ENCODE assay signal across 8 cellular contexts in genomic region chr1:11100149-11100493, GRCh38. TPM values are rescaled to one million over a fixed set of nuclear protein-coding genes. Genes with fewer than 3 reads are reported as not detected.
A peak's percentile ranks its signal among the peaks of the same experiment; 100 is the strongest.
DNase-seq lines count a peak whose midpoint lies in the region; ATAC-seq and TF ChIP-seq lines count a peak whose summit lies in the region.

No MANE protein-coding gene starts in this region.

- no peak overlapping the region for H2BK20ac ChIP-seq in H9 (ENCODE audit: low read depth, low read length, poor library complexity, severe bottlenecking)

- H3K23me2 ChIP-seq in H9 (ENCODE audit: insufficient read length, low read depth, low read length, poor library complexity, severe bottlenecking) = no peaks in the 10 kb centered on the region

- WGBS in H9 (ENCODE audit: extremely low coverage, insufficient read length, low lambda C conversion rate) = no CpG with 5 or more reads among the region's 13 CpGs

- H3K79me1 ChIP-seq in H9 (ENCODE audit: insufficient read depth, low read depth, low read length, poor library complexity, severe bottlenecking) = no peaks in the 10 kb centered on the region

- H3K9me3 Mint-ChIP-seq in H9 (no peaks in the 10 kb centered on the region), glutamatergic neuron (ENCODE audit: unreplicated experiment) (no peaks in the 10 kb centered on the region)

- H3K27me3 ChIP-seq in H9 (ENCODE audit: insufficient read depth, low read length) (no peaks in the 10 kb centered on the region), WERI-Rb-1 (ENCODE audit: insufficient read depth, low read depth, severe bottlenecking) (no peaks in the 10 kb centered on the region)

- H3K23ac ChIP-seq in H9 (ENCODE audit: insufficient read length, low read depth, low read length) = no peak overlapping the region

- DNase-seq in H9 = no peak
- DNase-seq in WERI-Rb-1 = no peak
- no peak for DNase-seq in glutamatergic neuron
- no peak for DNase-seq in skeletal muscle cell (ENCODE audit: low read depth)
- no peak for DNase-seq in midbrain (lab: John Stamatoyannopoulos, UW)
- DNase-seq in activated effector memory CD4-positive, alpha-beta T cell treated with Interleukin-2 at 50 U/mL for 16 hours = no peak
- no peak for DNase-seq in NCI-H128 (lab: John Stamatoyannopoulos, UW; ENCODE audit: unreplicated experiment)

- H2BK5ac ChIP-seq in H9 (ENCODE audit: insufficient read length, low read length) = no peak overlapping the region

- TF ChIP-seq CTCF in H9 (conservative IDR thresholded peaks at IDR 0.05) = no peak
- TF ChIP-seq CTCF in WERI-Rb-1 (IDR thresholded peaks at IDR 0.05; ENCODE audit: low read depth, low read length) = no peak
- no peak for TF ChIP-seq CTCF in glutamatergic neuron (IDR thresholded peaks at IDR 0.05; ENCODE audit: partially characterized antibody, unreplicated experiment)

- no peak overlapping the region for H4K5ac ChIP-seq in H9 (ENCODE audit: insufficient read length, low read depth, low read length)

- peak overlapping the region; percentile 44 for H2AFZ ChIP-seq in H9 (ENCODE audit: low read length)

- H3K18ac ChIP-seq in H9 (ENCODE audit: insufficient read length, low read depth, low read length) = no peak overlapping the region

- no peaks in the 10 kb centered on the region for H3K9me3 ChIP-seq in H9 (ENCODE audit: control insufficient read depth, low read depth, low read length)
- H3K9me3 ChIP-seq in WERI-Rb-1 (ENCODE audit: severe bottlenecking) = no peaks in the 10 kb centered on the region

- H3K27ac Mint-ChIP-seq in H9 (peak overlapping the region; percentile 90 to 99 (median 97); a peak in 3 of 7 replicates), glutamatergic neuron (ENCODE audit: unreplicated experiment) (peak overlapping the region; percentile 95)

- H3K27me3 Mint-ChIP-seq in H9 (ENCODE audit: low read depth) (no peaks in the 10 kb centered on the region), glutamatergic neuron (ENCODE audit: unreplicated experiment) (peaks cover 2% of the 10 kb centered on the region)

- no peak overlapping the region for H3K14ac ChIP-seq in H9 (ENCODE audit: insufficient read depth, low read length)

- no peaks in the 10 kb centered on the region for H4K20me1 ChIP-seq in H9 (ENCODE audit: control insufficient read depth, insufficient read depth, insufficient read length)

- no peak overlapping the region for H2BK120ac ChIP-seq in H9 (ENCODE audit: low read depth, low read length, poor library complexity, severe bottlenecking)

- no peak for ATAC-seq in HG02852 (IDR thresholded peaks at IDR 0.05; ENCODE audit: unreplicated experiment)

- H3K4me1 Mint-ChIP-seq in H9 (peaks cover 3 to 4% of the 10 kb centered on the region in 2 experiments; a peak in 3 of 4 replicates), glutamatergic neuron (ENCODE audit: low read depth, unreplicated experiment) (peaks cover 5% of the 10 kb centered on the region)

- no peak overlapping the region for H3K27ac ChIP-seq in H9 (ENCODE audit: insufficient read length, low read depth, low read length)
- peak overlapping the region; percentile 96 for H3K27ac ChIP-seq in WERI-Rb-1

- no peak overlapping the region for H3K4ac ChIP-seq in H9 (ENCODE audit: low read depth, low read length)

- H4K91ac ChIP-seq in H9 (ENCODE audit: insufficient read length, low read depth, low read length) = no peak overlapping the region

- H3K79me2 ChIP-seq in H9 (ENCODE audit: insufficient read depth, low read length) = no peaks in the 10 kb centered on the region

- H3K36me3 ChIP-seq in WERI-Rb-1 = peaks cover 36% of the 10 kb centered on the region

- H2BK15ac ChIP-seq in H9 (ENCODE audit: low read depth, low read length) = no peak overlapping the region

- H3K9ac ChIP-seq in H9 (ENCODE audit: extremely low read depth, insufficient read length, low read length) = peak overlapping the region; percentile 60

- H3T11ph ChIP-seq in H9 (ENCODE audit: low read length) = no peak overlapping the region

- no peak overlapping the region for H3K56ac ChIP-seq in H9 (ENCODE audit: insufficient read length, low read depth, low read length)

- H3K36me3 Mint-ChIP-seq in H9 (ENCODE audit: insufficient read depth in 1 of 3, low read depth in 3 of 3) (peaks cover 9 to 34% (median 27%) of the 10 kb centered on the region in 3 experiments; a peak in 6 of 7 replicates), glutamatergic neuron (ENCODE audit: unreplicated experiment) (no peaks in the 10 kb centered on the region)

- H3K4me3 ChIP-seq in WERI-Rb-1 (ENCODE audit: low read depth, low read length) = peak overlapping the region; percentile 86
- peak overlapping the region; percentile 96 for H3K4me3 ChIP-seq in skeletal muscle cell (ENCODE audit: low read depth, low read length)

- H3K4me1 ChIP-seq in H9 (ENCODE audit: insufficient read depth, low read length) = no peaks in the 10 kb centered on the region

- H3K4me2 ChIP-seq in H9 (ENCODE audit: insufficient read depth, insufficient read length, low read length) = peak overlapping the region; percentile 50

- H4K8ac ChIP-seq in H9 (replicated peaks; ENCODE audit: insufficient read length, low read depth, low read length) = no peak overlapping the region

- H2AK5ac ChIP-seq in H9 (ENCODE audit: insufficient read length, low read length) = no peak overlapping the region

- H3K4me3 Mint-ChIP-seq in H9 (peak overlapping the region; percentile 94 to 96), glutamatergic neuron (ENCODE audit: unreplicated experiment) (peak overlapping the region; percentile 93)

- H2BK12ac ChIP-seq in H9 (ENCODE audit: insufficient read length, low read depth, low read length) = no peak overlapping the region

RNA-seq across cellular contexts. Expression of gene EXOSC10, which starts 0.5 kb away (rescaled TPM):
- total RNA-seq in H9 (2021) (83.4 and 89.0 TPM in 2 replicates), glutamatergic neuron (ENCODE audit: unreplicated experiment) (111 TPM)

RNA-seq across cellular contexts. Expression of gene SRM, which starts 40.3 kb away (rescaled TPM):
- total RNA-seq in H9 (2021) (196 and 212 TPM in 2 replicates), glutamatergic neuron (ENCODE audit: unreplicated experiment) (79.4 TPM)

RNA-seq across cellular contexts. Expression of gene MASP2, which starts 53.1 kb away (rescaled TPM):
- total RNA-seq in H9 (2021) (0.46 and 0.57 TPM in 2 replicates), glutamatergic neuron (ENCODE audit: unreplicated experiment) (not detected)
